In genomic region chr1:12142891-12143630, GRCh38 we compare ENCODE assay signal across 10 cellular contexts. TPM values are rescaled to one million over a fixed set of nuclear protein-coding genes. Genes with fewer than 3 reads are reported as not detected.
A peak's percentile ranks its signal among the peaks of the same experiment; 100 is the strongest.
DNase-seq lines count a peak whose midpoint lies in the region; ATAC-seq and TF ChIP-seq lines count a peak whose summit lies in the region.
"Had no signal": no experiment of that assay in that cellular context is flagged by ENCODE, and none has a peak within 500 bp of the region (broad histone marks: within the 10 kb centered on the region; RNA-seq: fewer than 3 reads in every experiment).

No MANE protein-coding gene starts in this region.

- TF ChIP-seq CTCF in chondrocyte (IDR thresholded peaks at IDR 0.05) (no peak), WTC11 (IDR thresholded peaks at IDR 0.05) (no peak)

- H3K9me3 ChIP-seq in BLaER1 treated with 17β-estradiol and CSF1 and Interleukin-3, amounts not matched to agents 10 nM and 100 nM (replicated peaks in 1 of 11) = no peaks in the 10 kb centered on the region

- peak overlapping the region; percentile 72 for H3K27ac Mint-ChIP-seq in chondrocyte (ENCODE audit: unreplicated experiment)
- H3K27ac Mint-ChIP-seq in natural killer cell treated with Interleukin-12 subunit alpha and Interleukin-12 subunit beta and Interleukin-15 and Interleukin-18, amount 100 ng/mL, for 72 hours = peak overlapping the region; percentile 74 to 90
- H3K27ac Mint-ChIP-seq in WTC11 = no peak overlapping the region

- POLR2A ChIA-PET in WTC11 (lab: Charles Lee) = no interaction called here

- no peak for ATAC-seq in natural killer cell treated with Interleukin-12 subunit alpha and Interleukin-12 subunit beta and Interleukin-15 and Interleukin-18, amount 100 ng/mL, for 72 hours
- no peak for ATAC-seq in WTC11

- H3K27me3 ChIP-seq in BLaER1 treated with 17β-estradiol and CSF1 and Interleukin-3, amounts not matched to agents 10 nM and 100 nM = no peaks in the 10 kb centered on the region

- H3K4me1 ChIP-seq in BLaER1 treated with 17β-estradiol and CSF1 and Interleukin-3, amounts not matched to agents 10 nM and 100 nM = peaks cover 74 to 100% (median 95%) of the 10 kb centered on the region in 10 experiments

- H3K36me3 ChIP-seq in BLaER1 treated with 17β-estradiol and CSF1 and Interleukin-3, amounts not matched to agents 10 nM and 100 nM = peaks cover 0 to 12% (median 0%) of the 10 kb centered on the region in 11 experiments; a peak in 3 of 22 replicates

- peak; percentile 87 for DNase-seq in MV-4-11 (lab: John Stamatoyannopoulos, UW)
- DNase-seq in chondrocyte (ENCODE audit: low spot score) = no peak
- peak; percentile 54 for DNase-seq in natural killer cell treated with Interleukin-12 subunit alpha and Interleukin-12 subunit beta and Interleukin-15 and Interleukin-18, amount 100 ng/mL, for 72 hours (ENCODE audit: low spot score)
- DNase-seq in WTC11 (ENCODE audit: low spot score) = no peak
- no peak for DNase-seq in GM19240 (ENCODE audit: insufficient read length, low spot score)
- no peak for DNase-seq in NCI-H1417 treated with DMSO at 0.1 percent for 48 hours (lab: John Stamatoyannopoulos, UW)
- DNase-seq in COLO829 (ENCODE audit: low spot score) = no peak
- DNase-seq: SHP77 treated with DMSO at 0.1 percent for 48 hours; stimulated activated CD4-positive, alpha-beta T cell treated with anti-CD3 and anti-CD28 coated beads, Interleukin-4, amount 100 ng/mL, for 1 hour had no signal

- no peak overlapping the region for H3K4me3 Mint-ChIP-seq in chondrocyte (ENCODE audit: unreplicated experiment)
- H3K4me3 Mint-ChIP-seq in natural killer cell treated with Interleukin-12 subunit alpha and Interleukin-12 subunit beta and Interleukin-15 and Interleukin-18, amount 100 ng/mL, for 72 hours = peak overlapping the region; percentile 39
- H3K4me3 Mint-ChIP-seq in WTC11 = no peak overlapping the region

- H4K20me1 ChIP-seq in BLaER1 treated with 17β-estradiol and CSF1 and Interleukin-3, amounts not matched to agents 10 nM and 100 nM = no peaks in the 10 kb centered on the region

- H3K4me1 Mint-ChIP-seq in chondrocyte (ENCODE audit: low read depth) (peaks cover 11% of the 10 kb centered on the region), WTC11 (peaks cover 8% of the 10 kb centered on the region)
- peaks cover 28 to 43% of the 10 kb centered on the region in 2 donors for H3K4me1 Mint-ChIP-seq in natural killer cell treated with Interleukin-12 subunit alpha and Interleukin-12 subunit beta and Interleukin-15 and Interleukin-18, amount 100 ng/mL, for 72 hours (ENCODE audit: low read depth in 2 of 2)

- peak overlapping the region; percentile 72 to 98 (median 85) for H3K27ac ChIP-seq in BLaER1 treated with 17β-estradiol and CSF1 and Interleukin-3, amounts not matched to agents 10 nM and 100 nM

- H3K9ac ChIP-seq in BLaER1 treated with 17β-estradiol and CSF1 and Interleukin-3, amounts not matched to agents 10 nM and 100 nM = peak overlapping the region; percentile 57 to 90 (median 74)

- H3K4me3 ChIP-seq in BLaER1 treated with 17β-estradiol and CSF1 and Interleukin-3, amounts not matched to agents 10 nM and 100 nM = peak overlapping the region in 1 of 10 experiments; percentile 6; a peak in 3 of 20 replicates

- H3K36me3 Mint-ChIP-seq in chondrocyte (ENCODE audit: low read depth) (no peaks in the 10 kb centered on the region), WTC11 (peaks cover 9% of the 10 kb centered on the region; the same call in 1 of the 2 replicates)
- no peaks in the 10 kb centered on the region for H3K36me3 Mint-ChIP-seq in natural killer cell treated with Interleukin-12 subunit alpha and Interleukin-12 subunit beta and Interleukin-15 and Interleukin-18, amount 100 ng/mL, for 72 hours

- CTCF ChIA-PET in WTC11 (lab: Charles Lee) = no interaction called here

- H3K4me2 ChIP-seq in BLaER1 treated with 17β-estradiol and CSF1 and Interleukin-3, amounts not matched to agents 10 nM and 100 nM = peak overlapping the region; percentile 68 to 92 (median 88)

- H3K27me3 Mint-ChIP-seq in chondrocyte (ENCODE audit: low read depth) (peaks cover 4% of the 10 kb centered on the region), WTC11 (ENCODE audit: low read depth) (no peaks in the 10 kb centered on the region)
- no peaks in the 10 kb centered on the region for H3K27me3 Mint-ChIP-seq in natural killer cell treated with Interleukin-12 subunit alpha and Interleukin-12 subunit beta and Interleukin-15 and Interleukin-18, amount 100 ng/mL, for 72 hours

- H3K9me3 Mint-ChIP-seq in chondrocyte (ENCODE audit: low read depth) (no peaks in the 10 kb centered on the region), WTC11 (no peaks in the 10 kb centered on the region)
- no peaks in the 10 kb centered on the region for H3K9me3 Mint-ChIP-seq in natural killer cell treated with Interleukin-12 subunit alpha and Interleukin-12 subunit beta and Interleukin-15 and Interleukin-18, amount 100 ng/mL, for 72 hours

TF ChIP-seq in WTC11, 78 proteins besides CTCF, POLR2A, EP300 and RAD21:
- no peak for TF ChIP-seq ZNF281 (CRISPR knock-in tag; IDR thresholded peaks at IDR 0.05)
- no peak for TF ChIP-seq GABPB1 (CRISPR knock-in tag; IDR thresholded peaks at IDR 0.05)
- TF ChIP-seq ELF4 (CRISPR knock-in tag; IDR thresholded peaks at IDR 0.05; ENCODE audit: low read depth) = no peak
- TF ChIP-seq AR (CRISPR knock-in tag; IDR thresholded peaks at IDR 0.05) = no peak
- no peak for TF ChIP-seq NFYB (CRISPR knock-in tag; conservative IDR thresholded peaks at IDR 0.05; ENCODE audit: low read depth)
- no peak for TF ChIP-seq FOXP1 (CRISPR knock-in tag; IDR thresholded peaks at IDR 0.05; ENCODE audit: borderline replicate concordance)
- TF ChIP-seq ZNF317 (CRISPR knock-in tag; IDR thresholded peaks at IDR 0.05; ENCODE audit: borderline replicate concordance, low read depth) = no peak
- no peak for TF ChIP-seq RORB (CRISPR knock-in tag; IDR thresholded peaks at IDR 0.05)

RNA-seq across cellular contexts. Expression of gene TNFRSF1B, which starts 23.7 kb away (rescaled TPM):
- total RNA-seq in chondrocyte (0.22 TPM in 1 of 3 replicates, not detected in the others), WTC11 (2021) (1.6 to 2.7 TPM (median 2.1 TPM) in 3 replicates)
- total RNA-seq in natural killer cell treated with Interleukin-12 subunit alpha and Interleukin-12 subunit beta and Interleukin-15 and Interleukin-18, amount 100 ng/mL, for 72 hours = 100 to 1,000 TPM; 452 to 479 TPM

Comparison
In these comparisons a context has a peak if more than half of its experiments do, and no peak if none do; other contexts are left out.
1. DNase-seq: peak in MV-4-11 (single experiment) and natural killer cell treated with Interleukin-12 subunit alpha and Interleukin-12 subunit beta and Interleukin-15 and Interleukin-18, amount 100 ng/mL, for 72 hours (single experiment); none in chondrocyte (single experiment), WTC11 (single experiment), GM19240 (single experiment), NCI-H1417 treated with DMSO at 0.1 percent for 48 hours (single experiment) and COLO829 (single experiment).
2. RNA of gene TNFRSF1B, which starts 23.7 kb away (total RNA-seq): 452 to 479 TPM in natural killer cell treated with Interleukin-12 subunit alpha and Interleukin-12 subunit beta and Interleukin-15 and Interleukin-18, amount 100 ng/mL, for 72 hours; 1.6 to 2.7 TPM in WTC11 and 0.22 TPM in chondrocyte; every median in the first group is over 100 times any median in the second.